9 cellular contexts compared by ENCODE assay signal in genomic region chr1:177800386-177801058, GRCh38.
DNase-seq lines count a peak whose midpoint lies in the region; ATAC-seq and TF ChIP-seq lines count a peak whose summit lies in the region.
"Had no signal": no experiment of that assay in that cellular context is flagged by ENCODE, and none has a peak within 500 bp of the region (broad histone marks: within the 10 kb centered on the region; RNA-seq: fewer than 3 reads in every experiment).

No MANE protein-coding gene starts in this region.

- no peaks in the 10 kb centered on the region for H3K36me3 ChIP-seq in suprapubic skin

- peak; percentile 89 for ATAC-seq in GM18907 (IDR thresholded peaks at IDR 0.05; ENCODE audit: unreplicated experiment)
- peak; percentile 87 for ATAC-seq in HG02973 (IDR thresholded peaks at IDR 0.05; ENCODE audit: unreplicated experiment)
- no peak for ATAC-seq in HG02763 (IDR thresholded peaks at IDR 0.05; ENCODE audit: unreplicated experiment)

- WGBS in suprapubic skin = 58% methylated on average over 1 of the region's 1 CpG

- H3K27ac ChIP-seq in suprapubic skin = no peak overlapping the region

- H3K4me1 ChIP-seq in suprapubic skin = no peaks in the 10 kb centered on the region

- TF ChIP-seq CTCF in suprapubic skin (IDR thresholded peaks at IDR 0.05) = no peak

- TF ChIP-seq POLR2A in suprapubic skin (IDR thresholded peaks at IDR 0.05) = no peak

- H3K9me3 ChIP-seq in suprapubic skin = no peaks in the 10 kb centered on the region

- H3K4me3 ChIP-seq in suprapubic skin = no peak overlapping the region

- H3K27me3 ChIP-seq in suprapubic skin = no peaks in the 10 kb centered on the region

- DNase-seq in NCI-H510A treated with DMSO at 0.1 percent for 48 hours (lab: John Stamatoyannopoulos, UW) (peak; percentile 79), non-pigmented ciliary epithelial cell (ENCODE audit: low read depth) (peak; percentile 17), SK-N-DZ (ENCODE audit: low spot score) (no peak), suprapubic skin (ENCODE audit: low spot score in 2 of 2) (no peak), inferior parietal cortex (ENCODE audit: extremely low spot score) (no peak)
- DNase-seq: NCI-H446 had no signal

- no peak for TF ChIP-seq EP300 in suprapubic skin (IDR thresholded peaks at IDR 0.05)

Comparison
In these comparisons a context has a peak if more than half of its experiments do, and no peak if none do; other contexts are left out.
1. DNase-seq: peak in NCI-H510A treated with DMSO at 0.1 percent for 48 hours (single experiment) and non-pigmented ciliary epithelial cell (single experiment); none in SK-N-DZ (single experiment), suprapubic skin (0 of 2) and inferior parietal cortex (single experiment).